In genomic region chr17:73043686-73044581, GRCh38 we compare ENCODE assay signal across 14 cellular contexts. TPM values are rescaled to one million over a fixed set of nuclear protein-coding genes. Genes with fewer than 3 reads are reported as not detected.
DNase-seq lines count a peak whose midpoint lies in the region.
"Had no signal": no experiment of that assay in that cellular context is flagged by ENCODE, and none has a peak within 500 bp of the region (broad histone marks: within the 10 kb centered on the region; RNA-seq: fewer than 3 reads in every experiment).

No MANE protein-coding gene starts in this region.

- H3K4me1 Mint-ChIP-seq in CD8-positive, alpha-beta memory T cell, result peaks cover 2 to 10% (median 9%) of the 10 kb centered on the region in 3 donors
- H3K4me1 Mint-ChIP-seq in activated T-helper 1 cell treated with anti-CD3 and anti-CD28 coated beads, Interleukin-12 subunit alpha, Interleukin-12 subunit beta, Interleukin-2, Interleukin-4 antibody, amounts not matched to agents 30 ng/mL and 10 ng/mL and 1 ng/mL, durations not matched to agents 14 hours and 24 hours and 36 hours (ENCODE audit: low read depth), result no peaks in the 10 kb centered on the region
- H3K4me1 Mint-ChIP-seq: T-cell had no signal

- no peak overlapping the region for H3K27ac ChIP-seq in mesenchymal stem cell (ENCODE audit: low read length, poor library complexity, severe bottlenecking)
- H3K27ac ChIP-seq in mesendoderm (ENCODE audit: low read depth, low read length), result no peak overlapping the region
- H3K27ac ChIP-seq in CD8-positive, alpha-beta memory T cell (ENCODE audit: low read depth, low read length), result no peak overlapping the region

- H4K91ac ChIP-seq in mesenchymal stem cell (ENCODE audit: low read length), result no peak overlapping the region

- H3K36me3 ChIP-seq in mesenchymal stem cell (ENCODE audit: control insufficient read depth in 1 of 2, insufficient read depth in 2 of 2, low read depth in 1 of 2, low read length in 2 of 2) (peaks cover 0 to 3% of the 10 kb centered on the region in 2 experiments), mesendoderm (ENCODE audit: control insufficient read depth, insufficient read depth, low read length) (no peaks in the 10 kb centered on the region)
- no peaks in the 10 kb centered on the region for H3K36me3 ChIP-seq in CD8-positive, alpha-beta memory T cell (ENCODE audit: insufficient read depth, low read length)

- no peak overlapping the region for H3K56ac ChIP-seq in mesendoderm (ENCODE audit: low read length)

- H2BK15ac ChIP-seq in mesenchymal stem cell (ENCODE audit: low read depth, poor library complexity, severe bottlenecking) (no peak overlapping the region), mesendoderm (replicated peaks; ENCODE audit: low read depth) (no peak overlapping the region)

- H3K9me3 ChIP-seq in mesenchymal stem cell (ENCODE audit: control insufficient read depth, low read length), result peaks cover 32% of the 10 kb centered on the region
- no peaks in the 10 kb centered on the region for H3K9me3 ChIP-seq in CD8-positive, alpha-beta memory T cell (ENCODE audit: low read length)

- peak overlapping the region; percentile 73 for H3K9ac ChIP-seq in mesenchymal stem cell (ENCODE audit: low read length)
- H3K9ac ChIP-seq in mesendoderm (ENCODE audit: low read length), result no peak overlapping the region

- H3K9me3 Mint-ChIP-seq in CD8-positive, alpha-beta memory T cell, result peaks cover 0 to 22% (median 8%) of the 10 kb centered on the region in 5 donors
- H3K9me3 Mint-ChIP-seq in activated T-helper 1 cell treated with anti-CD3 and anti-CD28 coated beads, Interleukin-12 subunit alpha, Interleukin-12 subunit beta, Interleukin-2, Interleukin-4 antibody, amounts not matched to agents 30 ng/mL and 10 ng/mL and 1 ng/mL, durations not matched to agents 14 hours and 24 hours and 36 hours, result peaks cover 10% of the 10 kb centered on the region
- H3K9me3 Mint-ChIP-seq: central memory CD8-positive, alpha-beta T cell had no signal

- no peak overlapping the region for H3K4ac ChIP-seq in mesenchymal stem cell (ENCODE audit: low read depth in 1 of 2, low read length in 2 of 2)
- no peak overlapping the region for H3K4ac ChIP-seq in mesendoderm (ENCODE audit: low read depth, low read length)

- no peak overlapping the region for H2BK12ac ChIP-seq in mesenchymal stem cell (ENCODE audit: low read length in 2 of 2)

- H3K27ac Mint-ChIP-seq in CD8-positive, alpha-beta memory T cell, result no peak overlapping the region
- H3K27ac Mint-ChIP-seq in activated T-helper 1 cell treated with anti-CD3 and anti-CD28 coated beads, Interleukin-12 subunit alpha, Interleukin-12 subunit beta, Interleukin-2, Interleukin-4 antibody, amounts not matched to agents 30 ng/mL and 10 ng/mL and 1 ng/mL, durations not matched to agents 14 hours and 24 hours and 36 hours, result no peak overlapping the region
- H3K27ac Mint-ChIP-seq: B cell, T-cell had no signal

- H2BK5ac ChIP-seq in mesenchymal stem cell (ENCODE audit: low read depth, low read length, poor library complexity, severe bottlenecking), result no peak overlapping the region
- no peak overlapping the region for H2BK5ac ChIP-seq in mesendoderm (ENCODE audit: low read length)

- H3K79me2 ChIP-seq in mesendoderm (ENCODE audit: control insufficient read depth, insufficient read depth, low read length), result no peaks in the 10 kb centered on the region

- POLR2A ChIA-PET in CD8-positive, alpha-beta memory T cell (lab: Charles Lee), result no interaction called here

- peaks cover 23 to 63% (median 23%) of the 10 kb centered on the region in 3 donors for H3K36me3 Mint-ChIP-seq in CD8-positive, alpha-beta memory T cell
- no peaks in the 10 kb centered on the region for H3K36me3 Mint-ChIP-seq in activated T-helper 1 cell treated with anti-CD3 and anti-CD28 coated beads, Interleukin-12 subunit alpha, Interleukin-12 subunit beta, Interleukin-2, Interleukin-4 antibody, amounts not matched to agents 30 ng/mL and 10 ng/mL and 1 ng/mL, durations not matched to agents 14 hours and 24 hours and 36 hours (ENCODE audit: low read depth)

- H3K18ac ChIP-seq in mesenchymal stem cell (ENCODE audit: low read depth in 1 of 2, low read length in 2 of 2) (no peak overlapping the region), mesendoderm (ENCODE audit: low read length) (no peak overlapping the region)

- H3K4me3 ChIP-seq in mesenchymal stem cell (ENCODE audit: insufficient read depth in 1 of 2, low read depth in 1 of 2, low read length in 2 of 2) (peak overlapping the region in 1 of 2 experiments; percentile 71), mesendoderm (ENCODE audit: low read length) (no peak overlapping the region)
- no peak overlapping the region for H3K4me3 ChIP-seq in CD8-positive, alpha-beta memory T cell (ENCODE audit: low read length)
- H3K4me3 ChIP-seq: K562 had no signal

- no peak overlapping the region for H2AFZ ChIP-seq in mesenchymal stem cell (ENCODE audit: low read depth, low read length)

- DNase-seq in Ammon's horn (ENCODE audit: low spot score) (peak; percentile 27), RKO (ENCODE audit: low spot score) (peak; percentile 19), dedifferentiated amniotic fluid mesenchymal stem cell (ENCODE audit: extremely low spot score) (peak; percentile 65), mesenchymal stem cell (no peak), islet precursor cell (no peak), mesendoderm (no peak)
- no peak for DNase-seq in CD8-positive, alpha-beta memory T cell
- no peak for DNase-seq in activated T-helper 1 cell treated with anti-CD3 and anti-CD28 coated beads, Interleukin-12 subunit alpha, Interleukin-12 subunit beta, Interleukin-2, Interleukin-4 antibody, amounts not matched to agents 30 ng/mL and 10 ng/mL and 1 ng/mL, durations not matched to agents 14 hours and 24 hours and 36 hours (ENCODE audit: low spot score)
- DNase-seq: activated CD4-positive, CD25-positive, alpha-beta regulatory T cell treated with anti-CD3 and anti-CD28 coated beads, Interleukin-2, amount 50 U/mL, for 72 hours; NCI-H1930; T-cell had no signal

- H3K4me1 ChIP-seq in mesenchymal stem cell (ENCODE audit: control insufficient read depth, insufficient read depth, low read depth, low read length), result peaks cover 2% of the 10 kb centered on the region
- no peaks in the 10 kb centered on the region for H3K4me1 ChIP-seq in mesendoderm (ENCODE audit: control insufficient read depth, low read depth, low read length)
- no peaks in the 10 kb centered on the region for H3K4me1 ChIP-seq in CD8-positive, alpha-beta memory T cell (ENCODE audit: insufficient read depth, low read length)

- H4K8ac ChIP-seq in mesenchymal stem cell (ENCODE audit: low read length) (no peak overlapping the region), mesendoderm (ENCODE audit: low read depth, low read length) (no peak overlapping the region)

- H3K27me3 ChIP-seq in mesenchymal stem cell (ENCODE audit: control insufficient read depth in 1 of 2, insufficient read depth in 1 of 2, low read length in 2 of 2) (peaks cover 0 to 6% of the 10 kb centered on the region in 2 experiments), mesendoderm (ENCODE audit: insufficient read depth, low read length, poor library complexity) (no peaks in the 10 kb centered on the region)
- H3K27me3 ChIP-seq in CD8-positive, alpha-beta memory T cell (ENCODE audit: insufficient read depth, low read length, poor library complexity, severe bottlenecking), result no peaks in the 10 kb centered on the region

- WGBS in mesenchymal stem cell, result 88% methylated on average over 6 of the region's 8 CpGs
- no CpG with 5 or more reads among the region's 8 CpGs for WGBS in mesendoderm (ENCODE audit: extremely low coverage, insufficient coverage, low lambda C conversion rate)

- H2BK120ac ChIP-seq in mesenchymal stem cell (ENCODE audit: low read depth, low read length), result no peak overlapping the region
- H2BK120ac ChIP-seq in mesendoderm (ENCODE audit: low read depth, low read length), result no peak overlapping the region

- H3K4me2 ChIP-seq in mesenchymal stem cell (ENCODE audit: low read length, poor library complexity, severe bottlenecking) (no peak overlapping the region), mesendoderm (ENCODE audit: low read length) (no peak overlapping the region)

- CTCF ChIA-PET in CD8-positive, alpha-beta memory T cell (lab: Charles Lee), result interaction anchor here (1.3 kb wide), 1 partner anchor 10 kb away, joined by 3 read pairs; no protein-coding TSS in a partner anchor

- H3K79me1 ChIP-seq in mesenchymal stem cell (replicated peaks; ENCODE audit: low read length, poor library complexity, severe bottlenecking) (peaks cover 15% of the 10 kb centered on the region), mesendoderm (ENCODE audit: low read length) (no peaks in the 10 kb centered on the region)

- peaks cover 0 to 1% of the 10 kb centered on the region in 2 donors for H3K27me3 Mint-ChIP-seq in CD8-positive, alpha-beta memory T cell
- no peaks in the 10 kb centered on the region for H3K27me3 Mint-ChIP-seq in activated T-helper 1 cell treated with anti-CD3 and anti-CD28 coated beads, Interleukin-12 subunit alpha, Interleukin-12 subunit beta, Interleukin-2, Interleukin-4 antibody, amounts not matched to agents 30 ng/mL and 10 ng/mL and 1 ng/mL, durations not matched to agents 14 hours and 24 hours and 36 hours (ENCODE audit: insufficient read depth)
- H3K27me3 Mint-ChIP-seq: B cell; central memory CD8-positive, alpha-beta T cell; T-cell had no signal

- no peak overlapping the region for H2AK5ac ChIP-seq in mesenchymal stem cell (ENCODE audit: low read length, severe bottlenecking)
- H2AK5ac ChIP-seq in mesendoderm (ENCODE audit: low read length), result no peak overlapping the region

- no peak overlapping the region for H4K5ac ChIP-seq in mesendoderm (ENCODE audit: low read length)

- H3K14ac ChIP-seq in mesenchymal stem cell (ENCODE audit: low read length in 2 of 2), result no peak overlapping the region

- intact Hi-C loops in activated T-helper 1 cell treated with anti-CD3 and anti-CD28 coated beads, Interleukin-12 subunit alpha, Interleukin-12 subunit beta, Interleukin-2, Interleukin-4 antibody, amounts not matched to agents 30 ng/mL and 10 ng/mL and 1 ng/mL, durations not matched to agents 14 hours and 24 hours and 36 hours (cut with micrococcal nuclease), result no loop called here

- no peak overlapping the region for H3K4me3 Mint-ChIP-seq in CD8-positive, alpha-beta memory T cell
- no peak overlapping the region for H3K4me3 Mint-ChIP-seq in activated T-helper 1 cell treated with anti-CD3 and anti-CD28 coated beads, Interleukin-12 subunit alpha, Interleukin-12 subunit beta, Interleukin-2, Interleukin-4 antibody, amounts not matched to agents 30 ng/mL and 10 ng/mL and 1 ng/mL, durations not matched to agents 14 hours and 24 hours and 36 hours
- H3K4me3 Mint-ChIP-seq: B cell; central memory CD8-positive, alpha-beta T cell; T-cell had no signal

- H3K23ac ChIP-seq in mesenchymal stem cell (ENCODE audit: low read length in 2 of 2), result no peak overlapping the region
- no peak overlapping the region for H3K23ac ChIP-seq in mesendoderm (ENCODE audit: low read length)

RNA-seq across cellular contexts. Expression of gene SLC39A11, which starts 48.6 kb away (rescaled TPM):
- polyA plus RNA-seq in mesenchymal stem cell (2013, experiment 1 of 2), result 13.4 TPM
- polyA plus RNA-seq in mesenchymal stem cell (2013, experiment 2 of 2), result 12.8 TPM
- polyA plus RNA-seq in mesendoderm (2013, experiment 1 of 2), result 3.9 TPM
- polyA plus RNA-seq in mesendoderm (2013, experiment 2 of 2), result 4.7 TPM
- 10 to 100 TPM; 17.2 to 18.5 TPM for total RNA-seq in CD8-positive, alpha-beta memory T cell
- 13.1 TPM for polyA plus RNA-seq in CD8-positive, alpha-beta memory T cell
- total RNA-seq in activated T-helper 1 cell treated with anti-CD3 and anti-CD28 coated beads, Interleukin-12 subunit alpha, Interleukin-12 subunit beta, Interleukin-2, Interleukin-4 antibody, amounts not matched to agents 30 ng/mL and 10 ng/mL and 1 ng/mL, durations not matched to agents 14 hours and 24 hours and 36 hours, result 20.9 and 25.7 TPM in 2 replicates

Comparison
In these comparisons a context has a peak if more than half of its experiments do, and no peak if none do; other contexts are left out.
1. DNase-seq: peak in Ammon's horn (single experiment), RKO (single experiment) and dedifferentiated amniotic fluid mesenchymal stem cell (single experiment); none in mesenchymal stem cell (single experiment), islet precursor cell (single experiment), mesendoderm (single experiment), CD8-positive, alpha-beta memory T cell (0 of 5) and activated T-helper 1 cell treated with anti-CD3 and anti-CD28 coated beads, Interleukin-12 subunit alpha, Interleukin-12 subunit beta, Interleukin-2, Interleukin-4 antibody, amounts not matched to agents 30 ng/mL and 10 ng/mL and 1 ng/mL, durations not matched to agents 14 hours and 24 hours and 36 hours (single experiment).